Comparison of ENCODE assay signal across 1 cellular context in the genomic region with DNA sequence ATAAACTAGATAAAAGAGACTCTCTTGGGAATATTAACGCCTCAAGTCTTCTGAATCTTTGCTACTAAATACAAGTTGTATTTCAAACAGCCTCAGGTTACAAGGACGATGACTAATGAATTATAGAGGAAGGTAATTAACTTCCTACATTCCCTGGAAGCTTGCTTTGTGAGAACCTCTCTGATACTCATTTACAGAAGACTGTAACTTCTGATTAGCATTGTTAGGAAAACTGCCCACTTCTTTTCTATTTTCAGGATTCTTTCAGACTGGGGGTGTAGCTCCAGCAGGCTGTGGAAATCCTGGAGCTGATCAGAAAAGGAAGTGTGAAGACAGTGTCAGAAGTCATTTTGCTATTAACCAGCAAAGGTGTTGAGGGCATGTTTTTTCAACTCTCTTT.
TF ChIP-seq lines count a peak whose summit lies in the region.

No MANE protein-coding gene starts in this region.

TF ChIP-seq in H1, 55 proteins besides CTCF, POLR2A, EP300 and RAD21 (continued from another document):
- TF ChIP-seq FOSL1 (IDR thresholded peaks at IDR 0.05; ENCODE audit: insufficient read depth, low read depth, low read length) (no peak), EGR1 (IDR thresholded peaks at IDR 0.05; ENCODE audit: borderline replicate concordance, low read depth, low read length) (no peak), SAP30 (IDR thresholded peaks at IDR 0.05; ENCODE audit: insufficient read depth, insufficient replicate concordance, low read length) (no peak), POLR2AphosphoS5 (IDR thresholded peaks at IDR 0.05; ENCODE audit: low read depth, low read length) (no peak), KDM4A (IDR thresholded peaks at IDR 0.05; ENCODE audit: low read depth, low read length, severe bottlenecking) (no peak), RNF2 (IDR thresholded peaks at IDR 0.05; ENCODE audit: borderline replicate concordance, low read depth, low read length, missing control alignments, poor library complexity, severe bottlenecking) (no peak), RFX5 (IDR thresholded peaks at IDR 0.05; ENCODE audit: borderline replicate concordance, low read depth, low read length) (no peak), ASH2L (IDR thresholded peaks at IDR 0.05; ENCODE audit: low read length) (no peak)
